Comparison of ENCODE assay signal across 8 cellular contexts in genomic region chr4:184416913-184417734, GRCh38. TPM values are rescaled to one million over a fixed set of nuclear protein-coding genes. Genes with fewer than 3 reads are reported as not detected.
DNase-seq lines count a peak whose midpoint lies in the region; ATAC-seq lines count a peak whose summit lies in the region.

No MANE protein-coding gene starts in this region.

- H3K4me3 Mint-ChIP-seq in IgD-negative memory B cell: peak overlapping the region; percentile 71 to 93 (median 82)
- peak overlapping the region; percentile 75 for H3K4me3 Mint-ChIP-seq in activated CD8-positive, alpha-beta memory T cell treated with anti-CD3 and anti-CD28 coated beads, Interleukin-2, amount 10 ng/mL, durations not matched to agents 7 days and 5 days

- ATAC-seq in GM19467 (IDR thresholded peaks at IDR 0.05; ENCODE audit: unreplicated experiment) (peak; percentile 47), left cardiac atrium (peak; percentile 40 to 47)
- peak; percentile 53 for ATAC-seq in activated CD8-positive, alpha-beta memory T cell treated with anti-CD3 and anti-CD28 coated beads, Interleukin-2, amount 10 ng/mL, durations not matched to agents 7 days and 5 days

- peaks cover 42 to 51% (median 46%) of the 10 kb centered on the region in 3 donors for H3K4me1 Mint-ChIP-seq in IgD-negative memory B cell
- peaks cover 77% of the 10 kb centered on the region for H3K4me1 Mint-ChIP-seq in activated CD8-positive, alpha-beta memory T cell treated with anti-CD3 and anti-CD28 coated beads, Interleukin-2, amount 10 ng/mL, durations not matched to agents 7 days and 5 days

- intact Hi-C loops in left cardiac atrium (cut with DNase I): no loop called here

- peaks cover 2% of the 10 kb centered on the region for H3K36me3 Mint-ChIP-seq in IgD-negative memory B cell
- peaks cover 53% of the 10 kb centered on the region for H3K36me3 Mint-ChIP-seq in activated CD8-positive, alpha-beta memory T cell treated with anti-CD3 and anti-CD28 coated beads, Interleukin-2, amount 10 ng/mL, durations not matched to agents 7 days and 5 days

- peak overlapping the region; percentile 51 to 94 (median 79) for H3K27ac Mint-ChIP-seq in IgD-negative memory B cell
- peak overlapping the region; percentile 95 for H3K27ac Mint-ChIP-seq in activated CD8-positive, alpha-beta memory T cell treated with anti-CD3 and anti-CD28 coated beads, Interleukin-2, amount 10 ng/mL, durations not matched to agents 7 days and 5 days

- CTCF ChIA-PET in activated CD8-positive, alpha-beta memory T cell treated with anti-CD3 and anti-CD28 coated beads, Interleukin-2, amount 10 ng/mL, durations not matched to agents 7 days and 5 days (lab: Charles Lee): interaction anchor here (0.8 to 1.9 kb wide), 16 partner anchors 33 to 231 kb away, joined by 3 to 12 read pairs (median 4); partner anchors contain the start of gene IRF2

- no peaks in the 10 kb centered on the region for H3K27me3 Mint-ChIP-seq in IgD-negative memory B cell
- no peaks in the 10 kb centered on the region for H3K27me3 Mint-ChIP-seq in activated CD8-positive, alpha-beta memory T cell treated with anti-CD3 and anti-CD28 coated beads, Interleukin-2, amount 10 ng/mL, durations not matched to agents 7 days and 5 days

- H3K9me3 Mint-ChIP-seq in IgD-negative memory B cell: no peaks in the 10 kb centered on the region
- H3K9me3 Mint-ChIP-seq in activated CD8-positive, alpha-beta memory T cell treated with anti-CD3 and anti-CD28 coated beads, Interleukin-2, amount 10 ng/mL, durations not matched to agents 7 days and 5 days (ENCODE audit: low read depth): no peaks in the 10 kb centered on the region

- DNase-seq in AG08395 (ENCODE audit: low spot score): peak; percentile 48
- DNase-seq in activated CD8-positive, alpha-beta memory T cell treated with anti-CD3 and anti-CD28 coated beads, Interleukin-2, amount 10 ng/mL, durations not matched to agents 7 days and 5 days: peak; percentile 83
- DNase-seq in left cardiac atrium: no peak
- DNase-seq in stimulated activated naive CD4-positive, alpha-beta T cell (lab: John Stamatoyannopoulos, UW): peak in 5 of 6 experiments; percentile 9 to 49 (median 39)
- no peak for DNase-seq in NCI-H1417 treated with DMSO at 0.1 percent for 48 hours (lab: John Stamatoyannopoulos, UW)
- no peak for DNase-seq in NCI-H2081 treated with DMSO at 0.1 percent for 48 hours (lab: John Stamatoyannopoulos, UW)

RNA-seq across cellular contexts. Expression of gene IRF2, which starts 57.2 kb away (rescaled TPM):
- polyA plus RNA-seq in IgD-negative memory B cell: 105 TPM
- total RNA-seq in activated CD8-positive, alpha-beta memory T cell treated with anti-CD3 and anti-CD28 coated beads, Interleukin-2, amount 10 ng/mL, durations not matched to agents 7 days and 5 days: 100 to 1,000 TPM in 1 of 2 experiments, 10 to 100 TPM in 1; 81.6 to 112 TPM
- 10 to 100 TPM; 27.1 to 30.0 TPM for total RNA-seq in left cardiac atrium

Comparison
In these comparisons a context has a peak if more than half of its experiments do, and no peak if none do; other contexts are left out.
1. DNase-seq: peak in AG08395 (single experiment), activated CD8-positive, alpha-beta memory T cell treated with anti-CD3 and anti-CD28 coated beads, Interleukin-2, amount 10 ng/mL, durations not matched to agents 7 days and 5 days (single experiment) and stimulated activated naive CD4-positive, alpha-beta T cell (5 of 6); none in left cardiac atrium (single experiment), NCI-H1417 treated with DMSO at 0.1 percent for 48 hours (single experiment) and NCI-H2081 treated with DMSO at 0.1 percent for 48 hours (single experiment).
2. Peak in every context shown above with its lines, with median percentiles within 50 percentile points of each other: ATAC-seq.